25 cellular contexts compared by ENCODE assay signal in the genomic region with DNA sequence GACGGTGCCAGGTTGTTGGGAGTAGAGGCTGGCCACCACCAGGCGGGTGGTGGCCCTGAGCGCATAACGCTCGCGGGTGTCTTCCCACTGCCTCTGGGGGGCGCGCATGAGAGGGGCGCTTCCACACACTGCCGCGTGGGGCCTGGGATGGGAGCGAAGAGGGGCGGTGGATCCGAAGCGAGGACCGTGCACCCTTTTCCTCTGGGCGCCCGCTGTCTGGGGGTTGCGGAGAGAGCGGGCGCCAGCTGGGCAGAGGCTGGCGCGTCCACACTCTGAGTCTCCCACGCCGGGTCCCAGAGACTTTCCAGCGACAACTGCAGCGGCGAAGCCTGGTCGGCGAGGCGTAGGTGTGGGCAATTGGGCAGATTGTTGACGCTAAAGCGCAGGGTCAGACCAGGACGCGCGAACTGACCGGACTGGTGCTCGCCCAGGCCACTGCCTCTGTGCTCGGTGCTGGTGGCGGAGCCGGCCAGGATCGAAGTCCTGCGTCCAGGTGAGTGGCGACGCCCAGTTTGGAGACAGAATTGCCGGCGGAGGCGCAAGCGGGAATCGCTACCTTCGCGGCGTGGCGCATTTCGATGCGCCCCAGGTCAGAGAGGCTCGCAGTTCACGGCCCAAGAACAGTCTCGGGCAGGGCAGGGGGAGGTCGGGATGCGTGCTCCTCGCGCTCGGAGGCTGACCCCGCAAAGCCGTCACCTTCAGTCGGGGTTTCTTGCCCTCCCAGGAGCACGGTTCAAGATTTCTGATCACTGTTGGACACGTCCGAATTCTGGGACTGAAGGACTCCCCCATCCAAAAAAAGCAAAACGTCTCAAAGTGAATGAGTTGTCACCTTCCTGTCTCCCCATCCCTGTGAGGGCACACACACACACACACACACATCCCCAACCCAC. TPM values are rescaled to one million over a fixed set of nuclear protein-coding genes. Genes with fewer than 3 reads are reported as not detected.
"Had no signal": no experiment of that assay in that cellular context is flagged by ENCODE, and none has a peak within 500 bp of the region (broad histone marks: within the 10 kb centered on the region; RNA-seq: fewer than 3 reads in every experiment).

No MANE protein-coding gene starts in this region.

- H3K27ac ChIP-seq: adrenal gland, esophagus muscularis mucosa, gastroesophageal sphincter, heart left ventricle, parathyroid adenoma, sigmoid colon, thoracic aorta, upper lobe of right lung had no signal

- H3K36me3 ChIP-seq: adrenal gland, esophagus muscularis mucosa, gastroesophageal sphincter, heart left ventricle, sigmoid colon, thoracic aorta, upper lobe of right lung had no signal

- H3K4me3 Mint-ChIP-seq: activated T-cell treated with anti-CD3 and anti-CD28 coated beads, Interleukin-2, amount 50 U/mL, for 4 hours; memory B cell; naive thymus-derived CD4-positive, alpha-beta T cell; stimulated activated memory B cell treated with anti-CD40 and anti-IgM and Interleukin-4, amounts not matched to agents 10 μg/mL and 1 μg/mL and 100 μg/mL, for 72 hours had no signal

- H3K27ac Mint-ChIP-seq: activated naive CD4-positive, alpha-beta T cell treated with anti-CD3 and anti-CD28 coated beads, Interleukin-2, amount 50 U/mL, for 72 hours; memory B cell; stimulated activated memory B cell treated with anti-CD40 and anti-IgM and Interleukin-4, amounts not matched to agents 10 μg/mL and 1 μg/mL and 100 μg/mL, for 72 hours had no signal

- H3K9me3 ChIP-seq: adrenal gland, esophagus muscularis mucosa, gastroesophageal sphincter, heart left ventricle, sigmoid colon, thoracic aorta, upper lobe of right lung had no signal

- H3K9ac ChIP-seq: parathyroid adenoma had no signal

- FAIRE-seq: bronchial epithelial cell had no signal

- H3K79me2 ChIP-seq: parathyroid adenoma had no signal

- H3K36me3 Mint-ChIP-seq: memory B cell had no signal

- H2AFZ ChIP-seq: parathyroid adenoma had no signal

- DNase-seq: activated CD4-positive, alpha-beta T cell treated with anti-CD3 and anti-CD28 coated beads for 4 hours; activated CD8-positive, alpha-beta memory T cell treated with anti-CD3 and anti-CD28 coated beads, Interleukin-2, amount 50 U/mL, for 4 hours; activated effector memory CD4-positive, alpha-beta T cell treated with Interleukin-2 at 50 U/mL for 16 hours; activated T-cell treated with anti-CD3 and anti-CD28 coated beads, Interleukin-2, amount 50 U/mL, for 4 hours; adrenal gland; cerebellar nuclear complex; cortex of kidney; effector CD4-positive, alpha-beta T cell; heart left ventricle; naive thymus-derived CD4-positive, alpha-beta T cell; sigmoid colon; stimulated activated CD4-positive, alpha-beta T cell treated with anti-CD3 and anti-CD28 coated beads, Interleukin-4, amount 100 ng/mL, for 4 hours; SW 1271; T-helper 2 cell; upper lobe of right lung had no signal

- H3K4me1 Mint-ChIP-seq: memory B cell; stimulated activated memory B cell treated with anti-CD40 and anti-IgM and Interleukin-4, amounts not matched to agents 10 μg/mL and 1 μg/mL and 100 μg/mL, for 72 hours had no signal

- H3K9me3 Mint-ChIP-seq: activated T-cell treated with anti-CD3 and anti-CD28 coated beads, Interleukin-2, amount 50 U/mL, for 4 hours; memory B cell had no signal

- ATAC-seq: activated T-cell treated with anti-CD3 and anti-CD28 coated beads, Interleukin-2, amount 50 U/mL, for 4 hours; gastroesophageal sphincter; heart left ventricle; naive thymus-derived CD4-positive, alpha-beta T cell; stimulated activated memory B cell treated with anti-CD40 and anti-IgM and Interleukin-4, amounts not matched to agents 10 μg/mL and 1 μg/mL and 100 μg/mL, for 72 hours; upper lobe of right lung had no signal

- H3K4me1 ChIP-seq: adrenal gland, parathyroid adenoma, upper lobe of right lung had no signal

- H3K4me3 ChIP-seq: adrenal gland, esophagus muscularis mucosa, gastroesophageal sphincter, heart left ventricle, sigmoid colon, thoracic aorta, upper lobe of right lung had no signal

RNA-seq across cellular contexts. Expression of a gene that starts 2.6 kb away (rescaled TPM):
- total RNA-seq: activated naive CD4-positive, alpha-beta T cell treated with anti-CD3 and anti-CD28 coated beads, Interleukin-2, amount 50 U/mL, for 72 hours; activated T-cell treated with anti-CD3 and anti-CD28 coated beads, Interleukin-2, amount 50 U/mL, for 4 hours; adrenal gland; bronchial epithelial cell; gastroesophageal sphincter; liver; mucosa of gallbladder; naive thymus-derived CD4-positive, alpha-beta T cell; upper lobe of right lung had no signal
- polyA plus RNA-seq: adrenal gland; heart left ventricle; liver; naive thymus-derived CD4-positive, alpha-beta T cell; sigmoid colon had no signal
